In the genomic region with DNA sequence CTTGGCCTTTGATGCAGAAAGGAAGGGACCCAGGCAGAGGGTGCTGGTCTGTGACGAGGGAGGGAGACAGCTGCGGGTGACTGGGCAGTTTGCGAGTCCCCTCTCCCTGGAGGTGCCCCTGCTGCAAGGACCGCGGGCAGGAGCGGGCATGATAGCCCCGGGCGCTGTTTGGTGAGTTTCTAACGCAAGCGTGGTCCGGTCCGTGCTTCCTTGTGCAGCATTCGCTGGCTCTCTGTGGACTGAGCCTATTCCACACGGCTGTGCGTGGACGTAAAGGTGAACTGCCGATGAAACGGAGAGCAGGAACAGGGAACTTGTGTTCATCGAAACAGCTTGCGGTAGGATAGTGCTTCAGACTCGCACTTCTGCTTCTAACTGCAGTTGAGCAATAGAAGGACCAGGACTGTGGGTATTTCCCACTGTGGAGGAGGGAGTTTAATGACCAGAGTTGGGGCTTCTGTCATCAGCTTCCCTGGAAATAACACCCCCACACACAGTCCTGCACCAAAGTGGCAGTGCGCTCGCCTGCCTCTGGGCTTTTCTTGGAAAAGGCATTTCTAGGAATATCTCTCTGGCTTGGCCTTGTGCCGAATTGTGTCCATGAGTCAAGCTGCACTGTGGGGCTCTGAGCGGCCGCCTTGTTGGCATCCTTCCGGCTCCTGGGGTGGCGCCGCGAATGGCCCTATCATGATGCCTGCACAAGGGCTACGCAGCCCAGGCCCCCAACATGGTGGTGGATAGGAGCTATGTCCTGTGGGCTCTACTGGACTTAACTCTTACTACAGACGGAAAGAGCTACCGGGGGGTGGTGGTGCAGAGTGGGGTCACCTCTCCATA, we compare ENCODE assay signal across 10 cellular contexts. TPM values are rescaled to one million over a fixed set of nuclear protein-coding genes. Genes with fewer than 3 reads are reported as not detected.
DNase-seq lines count a peak whose midpoint lies in the region; ATAC-seq and TF ChIP-seq lines count a peak whose summit lies in the region.
"Had no signal": no experiment of that assay in that cellular context is flagged by ENCODE, and none has a peak within 500 bp of the region (broad histone marks: within the 10 kb centered on the region; RNA-seq: fewer than 3 reads in every experiment).

No MANE protein-coding gene starts in this region.

- peaks cover under 1% of the 10 kb centered on the region for H3K36me3 ChIP-seq in suprapubic skin
- H3K36me3 ChIP-seq in SK-N-SH (replicated peaks in 1 of 2; ENCODE audit: control insufficient read depth in 1 of 2, insufficient read depth in 2 of 2, low read length in 1 of 2) = no peaks in the 10 kb centered on the region

- H3K27ac ChIP-seq in suprapubic skin (no peak overlapping the region), SK-N-SH (ENCODE audit: low read depth in 2 of 2, low read length in 1 of 2) (no peak overlapping the region)

- H3K9me2 ChIP-seq in SK-N-SH = no peaks in the 10 kb centered on the region

- H3K27ac Mint-ChIP-seq in activated T-cell treated with anti-CD3 and anti-CD28 coated beads, Interleukin-2, amount 50 U/mL, for 72 hours = no peak overlapping the region
- peak overlapping the region; percentile 42 to 83 for H3K27ac Mint-ChIP-seq in effector memory CD8-positive, alpha-beta T cell

- no peaks in the 10 kb centered on the region for H3K9me3 Mint-ChIP-seq in activated T-cell treated with anti-CD3 and anti-CD28 coated beads, Interleukin-2, amount 50 U/mL, for 72 hours
- no peaks in the 10 kb centered on the region for H3K9me3 Mint-ChIP-seq in activated T-cell treated with anti-CD3 and anti-CD28 coated beads, Interleukin-2, amount 50 U/mL, for 4 hours
- no peaks in the 10 kb centered on the region for H3K9me3 Mint-ChIP-seq in effector memory CD8-positive, alpha-beta T cell

- no peaks in the 10 kb centered on the region for H3F3A ChIP-seq in SK-N-SH (replicated peaks; ENCODE audit: insufficient read depth)

- H2AFZ ChIP-seq in SK-N-SH (ENCODE audit: low read depth) = no peak overlapping the region

- no peaks in the 10 kb centered on the region for H3K4me1 ChIP-seq in suprapubic skin
- H3K4me1 ChIP-seq in SK-N-SH (ENCODE audit: control insufficient read depth in 1 of 2, insufficient read depth in 2 of 2, low read depth in 1 of 2, low read length in 1 of 2) = peaks cover 0 to 17% of the 10 kb centered on the region in 2 experiments; a peak in 1 of 4 replicates

- no peak for TF ChIP-seq POLR2A in suprapubic skin (IDR thresholded peaks at IDR 0.05)

- H3K9me3 ChIP-seq in suprapubic skin (no peaks in the 10 kb centered on the region), SK-N-SH (no peaks in the 10 kb centered on the region)

- no peaks in the 10 kb centered on the region for H4K20me1 ChIP-seq in SK-N-SH (ENCODE audit: insufficient read depth)

- H3K27me3 ChIP-seq in suprapubic skin (no peaks in the 10 kb centered on the region), SK-N-SH (ENCODE audit: insufficient read depth) (peaks cover 49% of the 10 kb centered on the region; the same call in 1 of the 2 replicates)

- H3K27me3 Mint-ChIP-seq in activated T-cell treated with anti-CD3 and anti-CD28 coated beads, Interleukin-2, amount 50 U/mL, for 72 hours (ENCODE audit: low read depth) = peaks cover 5% of the 10 kb centered on the region
- no peaks in the 10 kb centered on the region for H3K27me3 Mint-ChIP-seq in activated T-cell treated with anti-CD3 and anti-CD28 coated beads, Interleukin-2, amount 50 U/mL, for 4 hours (ENCODE audit: low read depth)
- no peaks in the 10 kb centered on the region for H3K27me3 Mint-ChIP-seq in effector memory CD8-positive, alpha-beta T cell

- no peak for DNase-seq in activated T-cell treated with anti-CD3 and anti-CD28 coated beads, Interleukin-2, amount 50 U/mL, for 72 hours
- DNase-seq in activated T-cell treated with anti-CD3 and anti-CD28 coated beads, Interleukin-2, amount 50 U/mL, for 4 hours = no peak
- no peak for DNase-seq in effector memory CD8-positive, alpha-beta T cell
- DNase-seq in stromal cell of bone marrow (ENCODE audit: low read depth) = peak; percentile 68
- DNase-seq in suprapubic skin (ENCODE audit: low spot score in 2 of 2) = no peak
- no peak for DNase-seq in NCI-H1436 treated with DMSO at 0.1 percent for 48 hours (lab: John Stamatoyannopoulos, UW)
- DNase-seq in SK-N-SH = no peak
- DNase-seq: activated T-cell treated with anti-CD3 and anti-CD28 coated beads, Interleukin-2, amount 50 U/mL, for 48 hours; SHP77 had no signal

- peaks cover 0 to 4% of the 10 kb centered on the region in 2 donors for H3K36me3 Mint-ChIP-seq in activated T-cell treated with anti-CD3 and anti-CD28 coated beads, Interleukin-2, amount 50 U/mL, for 72 hours (ENCODE audit: insufficient read depth in 2 of 2)
- H3K36me3 Mint-ChIP-seq in activated T-cell treated with anti-CD3 and anti-CD28 coated beads, Interleukin-2, amount 50 U/mL, for 4 hours (ENCODE audit: insufficient read depth) = peaks cover 7% of the 10 kb centered on the region
- no peaks in the 10 kb centered on the region for H3K36me3 Mint-ChIP-seq in effector memory CD8-positive, alpha-beta T cell (ENCODE audit: insufficient read depth)

- CTCF ChIA-PET in SK-N-SH (lab: Yijun Ruan, JAX) = no interaction called here

- WGBS in suprapubic skin = 89% methylated on average over 33 of the region's 33 CpGs
- WGBS in SK-N-SH (ENCODE audit: low lambda C conversion rate) = 61% methylated on average over 33 of the region's 33 CpGs

- TF ChIP-seq EP300 in suprapubic skin (IDR thresholded peaks at IDR 0.05) (no peak), SK-N-SH (IDR thresholded peaks at IDR 0.05; ENCODE audit: borderline replicate concordance in 1 of 2, low read depth in 1 of 2, low read length in 1 of 2) (no peak)

- H3K9ac ChIP-seq in SK-N-SH = no peak overlapping the region

- H3K4me3 ChIP-seq in suprapubic skin (no peak overlapping the region), SK-N-SH (ENCODE audit: low read depth in 2 of 2, low read length in 1 of 2) (no peak overlapping the region)

- POLR2A ChIA-PET in SK-N-SH (lab: Yijun Ruan, JAX) = no interaction called here

- no peak overlapping the region for H3K4me2 ChIP-seq in SK-N-SH

- peak overlapping the region; percentile 39 to 47 for H3K4me3 Mint-ChIP-seq in activated T-cell treated with anti-CD3 and anti-CD28 coated beads, Interleukin-2, amount 50 U/mL, for 72 hours
- H3K4me3 Mint-ChIP-seq in activated T-cell treated with anti-CD3 and anti-CD28 coated beads, Interleukin-2, amount 50 U/mL, for 4 hours = no peak overlapping the region
- peak overlapping the region; percentile 65 to 68 for H3K4me3 Mint-ChIP-seq in effector memory CD8-positive, alpha-beta T cell

- peaks cover 56% of the 10 kb centered on the region for H3K4me1 Mint-ChIP-seq in activated T-cell treated with anti-CD3 and anti-CD28 coated beads, Interleukin-2, amount 50 U/mL, for 72 hours (ENCODE audit: low read depth)
- peaks cover 47% of the 10 kb centered on the region for H3K4me1 Mint-ChIP-seq in activated T-cell treated with anti-CD3 and anti-CD28 coated beads, Interleukin-2, amount 50 U/mL, for 4 hours (ENCODE audit: low read depth)
- peaks cover 51 to 61% of the 10 kb centered on the region in 2 donors for H3K4me1 Mint-ChIP-seq in effector memory CD8-positive, alpha-beta T cell (ENCODE audit: low read depth in 2 of 2)

- no peak for TF ChIP-seq RAD21 in SK-N-SH (IDR thresholded peaks at IDR 0.05; ENCODE audit: low read length)

- H3K79me2 ChIP-seq in SK-N-SH (ENCODE audit: insufficient read depth) = no peaks in the 10 kb centered on the region

- ATAC-seq in activated T-cell treated with anti-CD3 and anti-CD28 coated beads, Interleukin-2, amount 50 U/mL, for 72 hours (replicated peaks in 1 of 2) = peak in 1 of 2 donors; percentile 2
- no peak for ATAC-seq in activated T-cell treated with anti-CD3 and anti-CD28 coated beads, Interleukin-2, amount 50 U/mL, for 4 hours
- ATAC-seq in HG03103 (IDR thresholded peaks at IDR 0.05; ENCODE audit: low read depth, unreplicated experiment) = peak; percentile 30
- ATAC-seq in effector memory CD8-positive, alpha-beta T cell (replicated peaks) = peak; percentile 13

- TF ChIP-seq CTCF in suprapubic skin (IDR thresholded peaks at IDR 0.05) = no peak
- TF ChIP-seq CTCF in SK-N-SH (IDR thresholded peaks at IDR 0.05) = no peak

TF ChIP-seq in SK-N-SH, 30 proteins besides CTCF, POLR2A, EP300 and RAD21 (continues in another document):
- TF ChIP-seq FOXJ3 (CRISPR knock-in tag; IDR thresholded peaks at IDR 0.05) = no peak
- no peak for TF ChIP-seq TCF12 (IDR thresholded peaks at IDR 0.05)
- TF ChIP-seq SMC3 (IDR thresholded peaks at IDR 0.05; ENCODE audit: low read depth, low read length) = no peak
- TF ChIP-seq RCOR1 (IDR thresholded peaks at IDR 0.05; ENCODE audit: low read length) = no peak
- no peak for TF ChIP-seq RXRA (IDR thresholded peaks at IDR 0.05; ENCODE audit: borderline replicate concordance, low read depth)

RNA-seq across cellular contexts. Expression of a gene that starts 48.9 kb away (rescaled TPM):
- 10 to 100 TPM; 43.6 to 48.6 TPM for total RNA-seq in activated T-cell treated with anti-CD3 and anti-CD28 coated beads, Interleukin-2, amount 50 U/mL, for 72 hours
- total RNA-seq in activated T-cell treated with anti-CD3 and anti-CD28 coated beads, Interleukin-2, amount 50 U/mL, for 4 hours = 10 to 100 TPM; 27.5 to 32.5 (median 30.9) TPM
- 10 to 100 TPM; 53.3 to 95.2 (median 71.3) TPM for total RNA-seq in suprapubic skin
- polyA plus RNA-seq in SK-N-SH (2012; rRNA removed) = 5.6 and 6.8 TPM in 2 replicates
- 6.5 and 6.7 TPM in 2 replicates for polyA plus RNA-seq in SK-N-SH (2012; cell fraction: cytosol; rRNA removed)
- 30.6 and 31.7 TPM in 2 replicates for polyA plus RNA-seq in SK-N-SH (2012; cell fraction: nucleus; rRNA removed)

RNA-seq across cellular contexts. Expression of a gene that starts 50.3 kb away (rescaled TPM):
- total RNA-seq in activated T-cell treated with anti-CD3 and anti-CD28 coated beads, Interleukin-2, amount 50 U/mL, for 72 hours = 100 to 1,000 TPM; 554 to 602 TPM
- 100 to 1,000 TPM; 720 to 924 (median 743) TPM for total RNA-seq in activated T-cell treated with anti-CD3 and anti-CD28 coated beads, Interleukin-2, amount 50 U/mL, for 4 hours
- 10 to 100 TPM; 17.3 to 22.8 (median 20.4) TPM for total RNA-seq in suprapubic skin
- polyA plus RNA-seq in SK-N-SH (2012; rRNA removed) = not detected in 2 replicates
- under 0.01 TPM in 1 of 2 replicates, not detected in the other for polyA plus RNA-seq in SK-N-SH (2012; cell fraction: cytosol; rRNA removed)
- 0.01 TPM in 1 of 2 replicates, not detected in the other for polyA plus RNA-seq in SK-N-SH (2012; cell fraction: nucleus; rRNA removed)

Comparison
In these comparisons a context has a peak if more than half of its experiments do, and no peak if none do; other contexts are left out.
1. ATAC-seq: peak in HG03103 (single experiment) and effector memory CD8-positive, alpha-beta T cell (single experiment); none in activated T-cell treated with anti-CD3 and anti-CD28 coated beads, Interleukin-2, amount 50 U/mL, for 4 hours (0 of 2).
2. RNA of a gene that starts 50.3 kb away (total RNA-seq): 720 to 924 TPM in activated T-cell treated with anti-CD3 and anti-CD28 coated beads, Interleukin-2, amount 50 U/mL, for 4 hours and 554 to 602 TPM in activated T-cell treated with anti-CD3 and anti-CD28 coated beads, Interleukin-2, amount 50 U/mL, for 72 hours; 17.3 to 22.8 TPM in suprapubic skin; every median in the first group is over 10 times any median in the second.